20 cellular contexts compared by ENCODE assay signal in genomic region chr6:125001684-125002083, GRCh38. TPM values are rescaled to one million over a fixed set of nuclear protein-coding genes. Genes with fewer than 3 reads are reported as not detected.
DNase-seq lines count a peak whose midpoint lies in the region; ATAC-seq and TF ChIP-seq lines count a peak whose summit lies in the region.
"Had no signal": no experiment of that assay in that cellular context is flagged by ENCODE, and none has a peak within 500 bp of the region (broad histone marks: within the 10 kb centered on the region; RNA-seq: fewer than 3 reads in every experiment).

No MANE protein-coding gene starts in this region.

- H3K27me3 Mint-ChIP-seq in Calu3 (ENCODE audit: unreplicated experiment) = no peaks in the 10 kb centered on the region
- H3K27me3 Mint-ChIP-seq in osteocyte (ENCODE audit: unreplicated experiment) = no peaks in the 10 kb centered on the region
- H3K27me3 Mint-ChIP-seq in naive thymus-derived CD8-positive, alpha-beta T cell = peaks cover 0 to 12% (median 2%) of the 10 kb centered on the region in 5 donors
- H3K27me3 Mint-ChIP-seq: activated naive CD4-positive, alpha-beta T cell treated with anti-CD3 and anti-CD28 coated beads, Interleukin-2, amount 50 U/mL, for 24 hours had no signal

- H3K36me3 Mint-ChIP-seq in Calu3 (ENCODE audit: insufficient read depth, unreplicated experiment) = peaks cover 7% of the 10 kb centered on the region
- peaks cover 24% of the 10 kb centered on the region for H3K36me3 Mint-ChIP-seq in osteocyte (ENCODE audit: unreplicated experiment)
- H3K36me3 Mint-ChIP-seq in naive thymus-derived CD8-positive, alpha-beta T cell = no peaks in the 10 kb centered on the region
- H3K36me3 Mint-ChIP-seq: activated naive CD4-positive, alpha-beta T cell treated with anti-CD3 and anti-CD28 coated beads, Interleukin-2, amount 50 U/mL, for 24 hours had no signal

- POLR2A ChIA-PET in naive thymus-derived CD8-positive, alpha-beta T cell (lab: Charles Lee) = no interaction called here

- DNase-seq in Calu3 = no peak
- peak; percentile 47 for DNase-seq in RPMI7951 (ENCODE audit: low read depth)
- peak; percentile 28 to 65 for DNase-seq in fibroblast of lung (ENCODE audit: low read depth in 2 of 2)
- no peak for DNase-seq in osteocyte (ENCODE audit: extremely low spot score, unreplicated experiment)
- DNase-seq in upper lobe of right lung = no peak
- DNase-seq in SIG-M5 treated with dmso at 0.1 percent for 504 hours (lab: John Stamatoyannopoulos, UW; ENCODE audit: unreplicated experiment) = no peak
- no peak for DNase-seq in naive thymus-derived CD8-positive, alpha-beta T cell
- DNase-seq: activated CD4-positive, alpha-beta T cell treated with anti-CD3 and anti-CD28 coated beads, Interleukin-2, amount 50 U/mL, for 48 hours; activated T-cell treated with anti-CD3 and anti-CD28 coated beads, Interleukin-2, amount 50 U/mL, for 1 hour; DMS79 treated with DMSO at 0.1 percent for 48 hours; effector memory CD8-positive, alpha-beta T cell; left ventricle myocardium superior; NCI-H2107; NCI-H748 treated with DMSO at 0.1 percent for 48 hours; PC-3 had no signal

- H3K4me3 ChIP-seq in fibroblast of lung (replicated peaks in 1 of 4; ENCODE audit: control extremely low read depth in 1 of 4, insufficient read depth in 1 of 4, low read depth in 3 of 4, low read length in 4 of 4) (peak overlapping the region in 2 of 4 experiments; percentile 19 to 56), upper lobe of right lung (no peak overlapping the region)
- H3K4me3 ChIP-seq: BLaER1 had no signal

- H3K9me3 ChIP-seq in fibroblast of lung (ENCODE audit: control insufficient read depth, insufficient read depth, low read depth, low read length) = no peaks in the 10 kb centered on the region
- H3K9me3 ChIP-seq in upper lobe of right lung = no peaks in the 10 kb centered on the region
- H3K9me3 ChIP-seq: BLaER1, breast epithelium had no signal

- no peak overlapping the region for H2AFZ ChIP-seq in fibroblast of lung (ENCODE audit: low read length)

- H3K27me3 ChIP-seq in fibroblast of lung (ENCODE audit: control insufficient read depth, insufficient read depth, low read length) (no peaks in the 10 kb centered on the region), upper lobe of right lung (no peaks in the 10 kb centered on the region)
- H3K27me3 ChIP-seq: BLaER1, breast epithelium had no signal

- H3K27ac ChIP-seq in fibroblast of lung (ENCODE audit: insufficient read depth, low read length) (peak overlapping the region; percentile 57), upper lobe of right lung (no peak overlapping the region)
- H3K27ac ChIP-seq: BLaER1 had no signal

- H3K27ac Mint-ChIP-seq in Calu3 (ENCODE audit: unreplicated experiment) (peak overlapping the region; percentile 76), osteocyte (ENCODE audit: unreplicated experiment) (peak overlapping the region; percentile 45)
- H3K27ac Mint-ChIP-seq in naive thymus-derived CD8-positive, alpha-beta T cell = no peak overlapping the region
- H3K27ac Mint-ChIP-seq: activated naive CD4-positive, alpha-beta T cell treated with anti-CD3 and anti-CD28 coated beads, Interleukin-2, amount 50 U/mL, for 24 hours; effector memory CD8-positive, alpha-beta T cell had no signal

- BruUV-seq in Calu3 (replicated peaks; lab: Mats Ljungman, UMichigan) = no TSS peak

- H3K4me1 Mint-ChIP-seq in Calu3 (ENCODE audit: low read depth, unreplicated experiment) = peaks cover 24% of the 10 kb centered on the region
- peaks cover 52% of the 10 kb centered on the region for H3K4me1 Mint-ChIP-seq in osteocyte (ENCODE audit: unreplicated experiment)
- no peaks in the 10 kb centered on the region for H3K4me1 Mint-ChIP-seq in naive thymus-derived CD8-positive, alpha-beta T cell
- H3K4me1 Mint-ChIP-seq: activated naive CD4-positive, alpha-beta T cell treated with anti-CD3 and anti-CD28 coated beads, Interleukin-2, amount 50 U/mL, for 24 hours had no signal

- peak overlapping the region; percentile 70 for H3K4me3 Mint-ChIP-seq in Calu3 (ENCODE audit: low read depth, unreplicated experiment)
- no peak overlapping the region for H3K4me3 Mint-ChIP-seq in osteocyte (ENCODE audit: unreplicated experiment)
- no peak overlapping the region for H3K4me3 Mint-ChIP-seq in naive thymus-derived CD8-positive, alpha-beta T cell
- H3K4me3 Mint-ChIP-seq: activated naive CD4-positive, alpha-beta T cell treated with anti-CD3 and anti-CD28 coated beads, Interleukin-2, amount 50 U/mL, for 24 hours; effector memory CD8-positive, alpha-beta T cell; neural crest cell had no signal

- no peaks in the 10 kb centered on the region for H4K20me1 ChIP-seq in fibroblast of lung (ENCODE audit: control insufficient read depth, extremely low read depth, insufficient read depth, low read length)
- H4K20me1 ChIP-seq: BLaER1 had no signal

- CTCF ChIA-PET in Calu3 (lab: Charles Lee) = no interaction called here

- H3K36me3 ChIP-seq in fibroblast of lung (ENCODE audit: control insufficient read depth, insufficient read depth, low read length) (no peaks in the 10 kb centered on the region), upper lobe of right lung (no peaks in the 10 kb centered on the region)
- H3K36me3 ChIP-seq: BLaER1 had no signal

- no peak for TF ChIP-seq CTCF in Calu3 (IDR thresholded peaks at IDR 0.05; ENCODE audit: unreplicated experiment)
- TF ChIP-seq CTCF in fibroblast of lung (conservative IDR thresholded peaks at IDR 0.05 in 1 of 2, IDR thresholded peaks at IDR 0.05 in 1 of 2; ENCODE audit: low read depth in 1 of 2, low read length in 2 of 2) = no peak
- no peak for TF ChIP-seq CTCF in osteocyte (IDR thresholded peaks at IDR 0.05)
- TF ChIP-seq CTCF in upper lobe of right lung (IDR thresholded peaks at IDR 0.05) = no peak

- no peak overlapping the region for H3K9ac ChIP-seq in fibroblast of lung (ENCODE audit: insufficient read depth, low read length)
- H3K9ac ChIP-seq: BLaER1 had no signal

- intact Hi-C loops in Calu3 (cut with micrococcal nuclease; ENCODE audit: unreplicated experiment) = loop anchor here (5.0 kb wide), 1 partner anchor 39 kb away; the partner anchor contains the start of gene RNF217
- intact Hi-C loops in upper lobe of right lung (cut with DNase I) = no loop called here

- H3K4me1 ChIP-seq in fibroblast of lung (ENCODE audit: control insufficient read depth, extremely low read depth, insufficient read depth, low read length) (peaks cover 2% of the 10 kb centered on the region), upper lobe of right lung (peaks cover 14% of the 10 kb centered on the region)
- H3K4me1 ChIP-seq: breast epithelium had no signal

- peak overlapping the region; percentile 75 for H3K4me2 ChIP-seq in fibroblast of lung (ENCODE audit: extremely low read depth, insufficient read depth, low read length)

- H3K9me3 Mint-ChIP-seq in Calu3 (ENCODE audit: low read depth, unreplicated experiment) (no peaks in the 10 kb centered on the region), osteocyte (ENCODE audit: unreplicated experiment) (no peaks in the 10 kb centered on the region)
- H3K9me3 Mint-ChIP-seq in naive thymus-derived CD8-positive, alpha-beta T cell = peaks cover 0 to 4% (median 0%) of the 10 kb centered on the region in 9 donors
- H3K9me3 Mint-ChIP-seq: activated naive CD4-positive, alpha-beta T cell treated with anti-CD3 and anti-CD28 coated beads, Interleukin-2, amount 50 U/mL, for 24 hours; neural crest cell had no signal

- no peak for ATAC-seq in HG03108 (IDR thresholded peaks at IDR 0.05; ENCODE audit: unreplicated experiment)
- ATAC-seq in upper lobe of right lung = no peak
- ATAC-seq in naive thymus-derived CD8-positive, alpha-beta T cell = no peak
- ATAC-seq: effector memory CD8-positive, alpha-beta T cell; PC-3 had no signal

- H3K79me2 ChIP-seq in fibroblast of lung (ENCODE audit: control insufficient read depth, insufficient read depth, low read length) = no peaks in the 10 kb centered on the region

RNA-seq across cellular contexts. Expression of gene RNF217, which starts 39.4 kb away (rescaled TPM):
- total RNA-seq in Calu3 (2022) (15.4 and 16.4 TPM in 2 replicates), fibroblast of lung (10.5 and 13.2 TPM in 2 replicates), osteocyte (55.2 and 75.7 TPM in 2 replicates), upper lobe of right lung (29.2 TPM)
- total RNA-seq in RPMI7951 (2014; rRNA removed; shearing (Covaris generic)) = 8.0 and 10.3 TPM in 2 replicates
- 9.8 and 19.5 TPM in 2 replicates for polyA plus RNA-seq in fibroblast of lung
- polyA plus RNA-seq in fibroblast of lung (2012) = 7.2 and 11.9 TPM in 2 replicates
- 4.3 and 5.7 TPM in 2 replicates for polyA minus RNA-seq in fibroblast of lung (ENCODE audit: low replicate concordance)
- total RNA-seq in naive thymus-derived CD8-positive, alpha-beta T cell = not detected
- under 1 TPM in 1 of 3 donors, not detected in 2; 0.05 TPM for polyA plus RNA-seq in naive thymus-derived CD8-positive, alpha-beta T cell

Comparison
In these comparisons a context has a peak if more than half of its experiments do, and no peak if none do; other contexts are left out.
1. DNase-seq: peak in RPMI7951 (single experiment) and fibroblast of lung (2 of 2); none in Calu3 (single experiment), osteocyte (single experiment), upper lobe of right lung (single experiment), SIG-M5 treated with dmso at 0.1 percent for 504 hours (single experiment) and naive thymus-derived CD8-positive, alpha-beta T cell (0 of 10).
2. H3K27ac Mint-ChIP-seq: peak in Calu3 (single experiment) and osteocyte (single experiment); none in naive thymus-derived CD8-positive, alpha-beta T cell (0 of 10).